In the genomic region with DNA sequence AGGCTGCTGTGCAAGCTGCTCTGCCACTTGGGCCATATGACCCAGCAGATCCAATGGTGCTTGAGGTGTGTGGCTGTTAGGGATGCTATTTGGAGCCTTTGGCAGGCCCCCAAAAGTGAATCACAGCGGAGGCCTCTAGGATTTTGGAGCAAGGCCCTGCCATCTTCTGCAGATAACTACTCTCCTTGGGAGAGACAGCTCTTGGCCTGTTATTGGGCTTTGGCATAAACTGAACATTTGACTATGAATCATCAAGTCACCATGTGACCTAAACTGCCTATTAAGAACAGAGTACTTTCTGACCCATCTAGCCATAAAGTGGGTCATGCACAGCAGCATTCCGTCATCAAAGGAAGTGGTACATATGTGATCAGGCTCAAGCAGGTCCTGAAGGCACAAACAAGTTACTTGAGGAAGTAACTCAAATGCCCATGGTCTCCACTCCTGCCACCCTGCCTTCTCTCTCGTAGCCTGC, we compare ENCODE assay signal across 8 cellular contexts.
A peak's percentile ranks its signal among the peaks of the same experiment; 100 is the strongest.
DNase-seq lines count a peak whose midpoint lies in the region; ATAC-seq and TF ChIP-seq lines count a peak whose summit lies in the region.
"Not testable (repeated sequence)": the region's sequence is repeated elsewhere in the genome, so short reads cannot be mapped to it uniquely, and the experiment has no call there.

No MANE protein-coding gene starts in this region.

- intact Hi-C loops in upper lobe of right lung (cut with DNase I) = not testable (repeated sequence)

- TF ChIP-seq CTCF in upper lobe of right lung (IDR thresholded peaks at IDR 0.05) = not testable (repeated sequence)

- peaks cover 6 to 11% (median 8%) of the 10 kb centered on the region in 3 donors for H3K4me1 Mint-ChIP-seq in CD8-positive, alpha-beta memory T cell
- not testable (repeated sequence) for H3K4me1 Mint-ChIP-seq in T-helper 17 cell

- H3K4me3 Mint-ChIP-seq in CD8-positive, alpha-beta memory T cell = peak overlapping the region in 2 of 7 donors; percentile 9 to 62
- H3K4me3 Mint-ChIP-seq in T-helper 17 cell = not testable (repeated sequence)

- not testable (repeated sequence) for H3K27ac ChIP-seq in CD8-positive, alpha-beta memory T cell (ENCODE audit: low read depth, low read length); upper lobe of right lung
- peak overlapping the region; percentile 25 for H3K27ac ChIP-seq in effector memory CD4-positive, alpha-beta T cell (ENCODE audit: insufficient read depth, low read length, poor library complexity, severe bottlenecking)

- POLR2A ChIA-PET in CD8-positive, alpha-beta memory T cell (lab: Charles Lee) = not testable (repeated sequence)

- H3K27me3 ChIP-seq in CD8-positive, alpha-beta memory T cell (ENCODE audit: insufficient read depth, low read length, poor library complexity, severe bottlenecking); effector memory CD4-positive, alpha-beta T cell (replicated peaks; ENCODE audit: control insufficient read depth, insufficient read depth, low read length, poor library complexity, severe bottlenecking); upper lobe of right lung: not testable (repeated sequence)

- CTCF ChIA-PET in CD8-positive, alpha-beta memory T cell (lab: Charles Lee) = not testable (repeated sequence)

- H3K36me3 Mint-ChIP-seq in CD8-positive, alpha-beta memory T cell; T-helper 17 cell (ENCODE audit: low read depth): not testable (repeated sequence)

- not testable (repeated sequence) for H3K9me3 Mint-ChIP-seq in CD8-positive, alpha-beta memory T cell

- H3K4me1 ChIP-seq in CD8-positive, alpha-beta memory T cell (ENCODE audit: insufficient read depth, low read length); effector memory CD4-positive, alpha-beta T cell (ENCODE audit: control insufficient read depth, insufficient read depth, low read length, poor library complexity, severe bottlenecking); upper lobe of right lung: not testable (repeated sequence)

- DNase-seq in CD8-positive, alpha-beta memory T cell = peak in 4 of 5 donors; percentile 9 to 49 (median 46)
- DNase-seq in LHCN-M2 (ENCODE audit: low read depth) = peak; percentile 36
- peak in 2 of 3 donors; percentile 32 to 51 for DNase-seq in T-helper 17 cell
- DNase-seq in activated naive CD4-positive, alpha-beta T cell treated with Interleukin-2 at 50 U/mL for 16 hours = peak; percentile 7
- peak; percentile 43 to 53 (median 43) for DNase-seq in effector memory CD4-positive, alpha-beta T cell
- peak; percentile 92 for DNase-seq in foreskin melanocyte
- DNase-seq in myocyte (ENCODE audit: low read depth) = peak; percentile 26
- DNase-seq in upper lobe of right lung = not testable (repeated sequence)

- H3K4me3 ChIP-seq in CD8-positive, alpha-beta memory T cell (ENCODE audit: low read length); effector memory CD4-positive, alpha-beta T cell (ENCODE audit: insufficient read depth, low read depth, low read length, poor library complexity, severe bottlenecking); upper lobe of right lung: not testable (repeated sequence)

- H3K36me3 ChIP-seq in CD8-positive, alpha-beta memory T cell (ENCODE audit: insufficient read depth, low read length); effector memory CD4-positive, alpha-beta T cell (ENCODE audit: control insufficient read depth, insufficient read depth, low read length); upper lobe of right lung: not testable (repeated sequence)

- not testable (repeated sequence) for H3K27me3 Mint-ChIP-seq in CD8-positive, alpha-beta memory T cell; T-helper 17 cell

- peak overlapping the region; percentile 72 to 96 (median 88) for H3K27ac Mint-ChIP-seq in CD8-positive, alpha-beta memory T cell
- peak overlapping the region; percentile 66 for H3K27ac Mint-ChIP-seq in T-helper 17 cell

- ATAC-seq in T-helper 17 cell (peak; percentile 94), upper lobe of right lung (peak; percentile 66)

- not testable (repeated sequence) for H3K9me3 ChIP-seq in CD8-positive, alpha-beta memory T cell (ENCODE audit: low read length); T-helper 17 cell (ENCODE audit: control insufficient read depth, low read length, poor library complexity, severe bottlenecking); effector memory CD4-positive, alpha-beta T cell (ENCODE audit: control insufficient read depth, low read length); upper lobe of right lung
